Comparison of ENCODE assay signal across 8 cellular contexts in the genomic region with DNA sequence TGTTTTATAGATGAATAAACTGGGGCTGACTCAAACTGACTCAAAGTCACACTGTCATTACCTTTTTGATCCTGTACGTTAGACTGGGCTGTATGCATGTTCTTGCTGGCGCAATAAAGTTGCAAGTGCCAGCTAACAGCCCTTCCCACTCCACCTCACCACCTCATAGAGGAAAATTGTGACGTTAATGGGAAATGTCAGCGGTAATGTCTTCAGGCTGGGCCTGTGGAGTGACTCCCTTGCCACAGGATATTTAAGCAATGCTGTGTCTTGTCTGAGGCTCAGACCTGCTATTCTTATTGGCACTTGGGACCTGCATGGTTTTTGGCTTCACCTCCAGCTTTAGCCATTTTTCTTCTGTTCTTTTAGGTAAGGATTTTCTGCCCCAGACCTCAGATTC. TPM values are rescaled to one million over a fixed set of nuclear protein-coding genes. Genes with fewer than 3 reads are reported as not detected.
DNase-seq lines count a peak whose midpoint lies in the region; ATAC-seq and TF ChIP-seq lines count a peak whose summit lies in the region.

No MANE protein-coding gene starts in this region.

- H3K4me3 ChIP-seq in lower lobe of right lung = no peak overlapping the region

- no peaks in the 10 kb centered on the region for H3K27me3 Mint-ChIP-seq in T-helper 2 cell treated with Interferon-gamma antibody and Interleukin-4, amounts not matched to agents 5 μg/mL and 100 μg/mL, for 36 hours (ENCODE audit: low read depth)
- no peaks in the 10 kb centered on the region for H3K27me3 Mint-ChIP-seq in activated naive CD8-positive, alpha-beta T cell treated with anti-CD3 and anti-CD28 coated beads for 36 hours

- no peak overlapping the region for H3K4me3 Mint-ChIP-seq in T-helper 2 cell treated with Interferon-gamma antibody and Interleukin-4, amounts not matched to agents 5 μg/mL and 100 μg/mL, for 36 hours
- H3K4me3 Mint-ChIP-seq in activated naive CD8-positive, alpha-beta T cell treated with anti-CD3 and anti-CD28 coated beads for 36 hours = no peak overlapping the region

- H3K27ac Mint-ChIP-seq in T-helper 2 cell treated with Interferon-gamma antibody and Interleukin-4, amounts not matched to agents 5 μg/mL and 100 μg/mL, for 36 hours = peak overlapping the region; percentile 77
- H3K27ac Mint-ChIP-seq in activated naive CD8-positive, alpha-beta T cell treated with anti-CD3 and anti-CD28 coated beads for 36 hours = peak overlapping the region; percentile 73

- H3K36me3 Mint-ChIP-seq in T-helper 2 cell treated with Interferon-gamma antibody and Interleukin-4, amounts not matched to agents 5 μg/mL and 100 μg/mL, for 36 hours (ENCODE audit: low read depth) = peaks cover 46% of the 10 kb centered on the region
- H3K36me3 Mint-ChIP-seq in activated naive CD8-positive, alpha-beta T cell treated with anti-CD3 and anti-CD28 coated beads for 36 hours = peaks cover 48% of the 10 kb centered on the region

- ATAC-seq in HG03442 (IDR thresholded peaks at IDR 0.05; ENCODE audit: unreplicated experiment) (peak; percentile 19), lower lobe of right lung (peak; percentile 16 to 46)

- H3K4me1 Mint-ChIP-seq in T-helper 2 cell treated with Interferon-gamma antibody and Interleukin-4, amounts not matched to agents 5 μg/mL and 100 μg/mL, for 36 hours (ENCODE audit: low read depth) = peaks cover 9% of the 10 kb centered on the region
- H3K4me1 Mint-ChIP-seq in activated naive CD8-positive, alpha-beta T cell treated with anti-CD3 and anti-CD28 coated beads for 36 hours = peaks cover 19% of the 10 kb centered on the region

- H3K36me3 ChIP-seq in lower lobe of right lung = peaks cover 96% of the 10 kb centered on the region

- H3K27me3 ChIP-seq in lower lobe of right lung (ENCODE audit: low read depth) = no peaks in the 10 kb centered on the region

- peaks cover 68% of the 10 kb centered on the region for H3K4me1 ChIP-seq in lower lobe of right lung

- peak overlapping the region; percentile 71 for H3K27ac ChIP-seq in lower lobe of right lung

- intact Hi-C loops in lower lobe of right lung (cut with DNase I) = no loop called here

- TF ChIP-seq CTCF in lower lobe of right lung (IDR thresholded peaks at IDR 0.05) = no peak

- H3K9me3 ChIP-seq in lower lobe of right lung = no peaks in the 10 kb centered on the region

- no peak for DNase-seq in T-helper 2 cell treated with Interferon-gamma antibody and Interleukin-4, amounts not matched to agents 5 μg/mL and 100 μg/mL, for 36 hours (ENCODE audit: low spot score)
- DNase-seq in T-helper 2 cell = no peak
- DNase-seq in activated naive CD8-positive, alpha-beta T cell treated with anti-CD3 and anti-CD28 coated beads for 36 hours = no peak
- no peak for DNase-seq in lower lobe of right lung
- no peak for DNase-seq in C1 segment of cervical spinal cord (lab: John Stamatoyannopoulos, UW)
- no peak for DNase-seq in NCI-H748 (lab: John Stamatoyannopoulos, UW; ENCODE audit: unreplicated experiment)
- no peak for DNase-seq in HCEC 1CT

- H3K9me3 Mint-ChIP-seq in T-helper 2 cell treated with Interferon-gamma antibody and Interleukin-4, amounts not matched to agents 5 μg/mL and 100 μg/mL, for 36 hours = no peaks in the 10 kb centered on the region
- H3K9me3 Mint-ChIP-seq in activated naive CD8-positive, alpha-beta T cell treated with anti-CD3 and anti-CD28 coated beads for 36 hours = no peaks in the 10 kb centered on the region

RNA-seq across cellular contexts. Expression of a gene that starts 25.2 kb away (rescaled TPM):
- 10 to 100 TPM; 25.5 to 26.5 TPM for total RNA-seq in activated naive CD8-positive, alpha-beta T cell treated with anti-CD3 and anti-CD28 coated beads for 36 hours
- total RNA-seq in lower lobe of right lung = 26.7 TPM

RNA-seq across cellular contexts. Expression of a gene that starts 41.7 kb away (rescaled TPM):
- total RNA-seq in activated naive CD8-positive, alpha-beta T cell treated with anti-CD3 and anti-CD28 coated beads for 36 hours = 100 to 1,000 TPM; 190 to 198 TPM
- 345 TPM for total RNA-seq in lower lobe of right lung
